27 cellular contexts compared by ENCODE assay signal in genomic region chrX:47214435-47215077, GRCh38. TPM values are rescaled to one million over a fixed set of nuclear protein-coding genes. Genes with fewer than 3 reads are reported as not detected.
A peak's percentile ranks its signal among the peaks of the same experiment; 100 is the strongest.
DNase-seq lines count a peak whose midpoint lies in the region; ATAC-seq and TF ChIP-seq lines count a peak whose summit lies in the region.
"Had no signal": no experiment of that assay in that cellular context is flagged by ENCODE, and none has a peak within 500 bp of the region (broad histone marks: within the 10 kb centered on the region; RNA-seq: fewer than 3 reads in every experiment).

No MANE protein-coding gene starts in this region.

- POLR2A ChIA-PET in A673 (lab: Charles Lee; ENCODE audit: low non-redundant PET) = no interaction called here

- H3K9me3 ChIP-seq in A673 (ENCODE audit: low read depth, low read length, poor library complexity, severe bottlenecking) = no peaks in the 10 kb centered on the region
- H3K9me3 ChIP-seq: adrenal gland, colonic mucosa, suprapubic skin had no signal

- no peak for DNase-seq in A673 (ENCODE audit: low spot score)
- no peak for DNase-seq in Calu3
- DNase-seq in activated T-helper 2 cell treated with anti-CD3 and anti-CD28 coated beads, Interferon-gamma antibody, Interleukin-2, Interleukin-4, amounts not matched to agents 10 μg/mL and 5 μg/mL and 100 μg/mL, durations not matched to agents 14 hours and 24 hours and 36 hours (ENCODE audit: low spot score) = no peak
- no peak for DNase-seq in natural killer cell
- DNase-seq in NCI-H2029 (lab: John Stamatoyannopoulos, UW) = no peak
- DNase-seq: activated CD4-positive, alpha-beta T cell treated with anti-CD3 and anti-CD28 coated beads for 4 hours; activated CD8-positive, alpha-beta memory T cell treated with anti-CD3 and anti-CD28 coated beads, Interleukin-2, amount 10 ng/mL, durations not matched to agents 7 days and 5 days; activated gamma-delta T cell; brain microvascular endothelial cell; CD8-positive, alpha-beta memory T cell; colonic mucosa; DMS79; effector memory CD8-positive, alpha-beta T cell; MV-4-11; naive B cell; NCI-H1694 treated with DMSO at 0.1 percent for 48 hours; NCI-H2227 treated with DMSO at 0.1 percent for 48 hours; OCI-M1; SIG-M5; T-cell had no signal

- CTCF ChIA-PET in A673 (lab: Charles Lee) (no interaction called here), Calu3 (lab: Charles Lee) (no interaction called here)

- H3K27me3 ChIP-seq in A673 (replicated peaks; ENCODE audit: insufficient read depth, low read depth, low read length, poor library complexity) = no peaks in the 10 kb centered on the region
- H3K27me3 ChIP-seq: adrenal gland, brain microvascular endothelial cell, colonic mucosa, suprapubic skin had no signal

- H3K4me1 ChIP-seq in A673 (ENCODE audit: insufficient read depth, low read length, poor library complexity, severe bottlenecking) = peaks cover 8% of the 10 kb centered on the region
- H3K4me1 ChIP-seq: colonic mucosa, parathyroid adenoma had no signal

- H3K36me3 Mint-ChIP-seq in Calu3 (ENCODE audit: insufficient read depth, unreplicated experiment) (peaks cover 58% of the 10 kb centered on the region), natural killer cell (no peaks in the 10 kb centered on the region)
- peaks cover 74% of the 10 kb centered on the region for H3K36me3 Mint-ChIP-seq in activated T-helper 2 cell treated with anti-CD3 and anti-CD28 coated beads, Interferon-gamma antibody, Interleukin-2, Interleukin-4, amounts not matched to agents 10 μg/mL and 5 μg/mL and 100 μg/mL, durations not matched to agents 14 hours and 24 hours and 36 hours (ENCODE audit: low read depth)

- no peaks in the 10 kb centered on the region for H3K27me3 Mint-ChIP-seq in Calu3 (ENCODE audit: unreplicated experiment)
- H3K27me3 Mint-ChIP-seq in activated T-helper 2 cell treated with anti-CD3 and anti-CD28 coated beads, Interferon-gamma antibody, Interleukin-2, Interleukin-4, amounts not matched to agents 10 μg/mL and 5 μg/mL and 100 μg/mL, durations not matched to agents 14 hours and 24 hours and 36 hours (ENCODE audit: low read depth) = no peaks in the 10 kb centered on the region
- H3K27me3 Mint-ChIP-seq in natural killer cell (ENCODE audit: low read depth in 2 of 2) = no peaks in the 10 kb centered on the region
- H3K27me3 Mint-ChIP-seq: activated CD8-positive, alpha-beta memory T cell treated with anti-CD3 and anti-CD28 coated beads, Interleukin-2, amount 10 ng/mL, durations not matched to agents 7 days and 5 days; effector memory CD8-positive, alpha-beta T cell; naive B cell; T-cell had no signal

- H3K4me3 Mint-ChIP-seq in Calu3 (ENCODE audit: low read depth, unreplicated experiment) = no peak overlapping the region
- no peak overlapping the region for H3K4me3 Mint-ChIP-seq in activated T-helper 2 cell treated with anti-CD3 and anti-CD28 coated beads, Interferon-gamma antibody, Interleukin-2, Interleukin-4, amounts not matched to agents 10 μg/mL and 5 μg/mL and 100 μg/mL, durations not matched to agents 14 hours and 24 hours and 36 hours (ENCODE audit: low read depth)
- no peak overlapping the region for H3K4me3 Mint-ChIP-seq in natural killer cell
- H3K4me3 Mint-ChIP-seq: activated CD8-positive, alpha-beta memory T cell treated with anti-CD3 and anti-CD28 coated beads, Interleukin-2, amount 10 ng/mL, durations not matched to agents 7 days and 5 days; CD8-positive, alpha-beta memory T cell; effector memory CD8-positive, alpha-beta T cell; naive B cell; T-cell had no signal

- TF ChIP-seq CTCF in A673 (conservative IDR thresholded peaks at IDR 0.05; ENCODE audit: low read depth, low read length) (no peak), Calu3 (IDR thresholded peaks at IDR 0.05; ENCODE audit: unreplicated experiment) (no peak), natural killer cell (IDR thresholded peaks at IDR 0.05) (no peak)

- no peak for ATAC-seq in natural killer cell
- no peak for ATAC-seq in GM21717 (IDR thresholded peaks at IDR 0.05; ENCODE audit: unreplicated experiment)
- ATAC-seq in HG03469 (IDR thresholded peaks at IDR 0.05; ENCODE audit: unreplicated experiment) = no peak
- ATAC-seq: activated CD8-positive, alpha-beta memory T cell treated with anti-CD3 and anti-CD28 coated beads, Interleukin-2, amount 10 ng/mL, durations not matched to agents 7 days and 5 days; effector memory CD8-positive, alpha-beta T cell; sciatic nerve; T-cell had no signal

- BruUV-seq in A673 (replicated peaks; lab: Mats Ljungman, UMichigan) = TSS peak; percentile 79
- TSS peak; percentile 62 for BruUV-seq in Calu3 (replicated peaks; lab: Mats Ljungman, UMichigan)

- peaks cover 70% of the 10 kb centered on the region for H3K36me3 ChIP-seq in A673 (ENCODE audit: insufficient read depth, low read length, poor library complexity, severe bottlenecking)

- H3K4me1 Mint-ChIP-seq in Calu3 (ENCODE audit: low read depth, unreplicated experiment) = peaks cover 24% of the 10 kb centered on the region
- peaks cover 18% of the 10 kb centered on the region for H3K4me1 Mint-ChIP-seq in activated T-helper 2 cell treated with anti-CD3 and anti-CD28 coated beads, Interferon-gamma antibody, Interleukin-2, Interleukin-4, amounts not matched to agents 10 μg/mL and 5 μg/mL and 100 μg/mL, durations not matched to agents 14 hours and 24 hours and 36 hours (ENCODE audit: low read depth)
- H3K4me1 Mint-ChIP-seq in natural killer cell = peaks cover 20 to 24% of the 10 kb centered on the region in 2 donors

- intact Hi-C loops in A673 (cut with micrococcal nuclease; ENCODE audit: unreplicated experiment) (no loop called here), Calu3 (cut with micrococcal nuclease; ENCODE audit: unreplicated experiment) (no loop called here), natural killer cell (cut with micrococcal nuclease) (loop anchor here (5.0 to 10.0 kb wide), 2 partner anchors 148 to 440 kb away; partner anchors contain the start of genes ELK1 and UXT)
- intact Hi-C loops in activated T-helper 2 cell treated with anti-CD3 and anti-CD28 coated beads, Interferon-gamma antibody, Interleukin-2, Interleukin-4, amounts not matched to agents 10 μg/mL and 5 μg/mL and 100 μg/mL, durations not matched to agents 14 hours and 24 hours and 36 hours (cut with micrococcal nuclease) = no loop called here

- H3K9me3 Mint-ChIP-seq in Calu3 (ENCODE audit: low read depth, unreplicated experiment) (no peaks in the 10 kb centered on the region), natural killer cell (no peaks in the 10 kb centered on the region)
- no peaks in the 10 kb centered on the region for H3K9me3 Mint-ChIP-seq in activated T-helper 2 cell treated with anti-CD3 and anti-CD28 coated beads, Interferon-gamma antibody, Interleukin-2, Interleukin-4, amounts not matched to agents 10 μg/mL and 5 μg/mL and 100 μg/mL, durations not matched to agents 14 hours and 24 hours and 36 hours
- H3K9me3 Mint-ChIP-seq: CD8-positive, alpha-beta memory T cell; effector memory CD8-positive, alpha-beta T cell; naive B cell; T-cell had no signal

- no peak overlapping the region for H3K27ac Mint-ChIP-seq in Calu3 (ENCODE audit: unreplicated experiment)
- H3K27ac Mint-ChIP-seq in activated T-helper 2 cell treated with anti-CD3 and anti-CD28 coated beads, Interferon-gamma antibody, Interleukin-2, Interleukin-4, amounts not matched to agents 10 μg/mL and 5 μg/mL and 100 μg/mL, durations not matched to agents 14 hours and 24 hours and 36 hours = peak overlapping the region; percentile 17
- H3K27ac Mint-ChIP-seq in natural killer cell = peak overlapping the region; percentile 33 to 61
- H3K27ac Mint-ChIP-seq: activated CD8-positive, alpha-beta memory T cell treated with anti-CD3 and anti-CD28 coated beads, Interleukin-2, amount 10 ng/mL, durations not matched to agents 7 days and 5 days; T-cell had no signal

- no peak overlapping the region for H3K27ac ChIP-seq in A673 (ENCODE audit: low read depth, low read length, poor library complexity, severe bottlenecking)
- H3K27ac ChIP-seq: adrenal gland, brain microvascular endothelial cell, colonic mucosa, KMS-11, parathyroid adenoma, suprapubic skin had no signal

- H3K4me3 ChIP-seq in A673 (ENCODE audit: low read depth, low read length, poor library complexity, severe bottlenecking) = no peak overlapping the region
- H3K4me3 ChIP-seq: adrenal gland, colonic mucosa, suprapubic skin had no signal

RNA-seq across cellular contexts. Expression of gene CDK16, which starts 3.9 kb away (rescaled TPM):
- total RNA-seq in A673 (2021) = 168 and 181 TPM in 2 replicates
- total RNA-seq in Calu3 (2022) = 148 and 154 TPM in 2 replicates
- 71.2 and 80.6 TPM in 2 replicates for total RNA-seq in activated T-helper 2 cell treated with anti-CD3 and anti-CD28 coated beads, Interferon-gamma antibody, Interleukin-2, Interleukin-4, amounts not matched to agents 10 μg/mL and 5 μg/mL and 100 μg/mL, durations not matched to agents 14 hours and 24 hours and 36 hours
- total RNA-seq in natural killer cell = 100 to 1,000 TPM; 112 to 140 (median 126) TPM

RNA-seq across cellular contexts. Expression of gene USP11, which starts 18.3 kb away (rescaled TPM):
- total RNA-seq in A673 (2021) = 122 and 134 TPM in 2 replicates
- total RNA-seq in Calu3 (2022) = 72.0 and 84.2 TPM in 2 replicates
- total RNA-seq in activated T-helper 2 cell treated with anti-CD3 and anti-CD28 coated beads, Interferon-gamma antibody, Interleukin-2, Interleukin-4, amounts not matched to agents 10 μg/mL and 5 μg/mL and 100 μg/mL, durations not matched to agents 14 hours and 24 hours and 36 hours = 37.2 and 39.5 TPM in 2 replicates
- total RNA-seq in natural killer cell = 100 to 1,000 TPM; 107 to 131 (median 108) TPM

RNA-seq across cellular contexts. Expression of gene UBA1, which starts 20.9 kb away (rescaled TPM):
- total RNA-seq in A673 (2021) = 413 and 437 TPM in 2 replicates
- 234 and 240 TPM in 2 replicates for total RNA-seq in Calu3 (2022)
- total RNA-seq in activated T-helper 2 cell treated with anti-CD3 and anti-CD28 coated beads, Interferon-gamma antibody, Interleukin-2, Interleukin-4, amounts not matched to agents 10 μg/mL and 5 μg/mL and 100 μg/mL, durations not matched to agents 14 hours and 24 hours and 36 hours = 242 and 250 TPM in 2 replicates
- total RNA-seq in natural killer cell = 100 to 1,000 TPM; 118 to 168 (median 120) TPM
